In genomic region chr20:37291724-37292126, GRCh38 we compare ENCODE assay signal across 11 cellular contexts. TPM values are rescaled to one million over a fixed set of nuclear protein-coding genes. Genes with fewer than 3 reads are reported as not detected.
DNase-seq lines count a peak whose midpoint lies in the region; ATAC-seq, FAIRE-seq and TF ChIP-seq lines count a peak whose summit lies in the region.
"Had no signal": no experiment of that assay in that cellular context is flagged by ENCODE, and none has a peak within 500 bp of the region (broad histone marks: within the 10 kb centered on the region; RNA-seq: fewer than 3 reads in every experiment).

No MANE protein-coding gene starts in this region.

- H3K36me3 ChIP-seq in astrocyte (ENCODE audit: insufficient read depth, low read length), result peaks cover 7% of the 10 kb centered on the region

- H3K79me2 ChIP-seq in astrocyte (ENCODE audit: insufficient read depth, low read length), result peaks cover 65% of the 10 kb centered on the region

- peak; percentile 38 for ATAC-seq in GM21529 (IDR thresholded peaks at IDR 0.05; ENCODE audit: unreplicated experiment)
- ATAC-seq in stimulated activated effector memory CD8-positive, alpha-beta T cell treated with anti-CD3 and anti-CD28 coated beads, Interleukin-12 subunit alpha, Interleukin-12 subunit beta, amount 100 ng/mL, for 72 hours, result no peak

- DNase-seq in activated T-cell treated with anti-CD3 and anti-CD28 coated beads, Interleukin-2, amount 50 U/mL, for 24 hours, result no peak
- no peak for DNase-seq in activated T-cell treated with anti-CD3 and anti-CD28 coated beads for 4 hours
- DNase-seq in astrocyte (ENCODE audit: low read depth), result no peak
- no peak for DNase-seq in stimulated activated effector memory CD8-positive, alpha-beta T cell treated with anti-CD3 and anti-CD28 coated beads, Interleukin-12 subunit alpha, Interleukin-12 subunit beta, amount 100 ng/mL, for 72 hours (ENCODE audit: low spot score in 2 of 2)
- DNase-seq in midbrain (lab: John Stamatoyannopoulos, UW), result no peak
- no peak for DNase-seq in nucleus accumbens (lab: John Stamatoyannopoulos, UW)
- DNase-seq in NCI-H446 treated with DMSO at 0.1 percent for 48 hours (lab: John Stamatoyannopoulos, UW), result no peak
- DNase-seq: NCI-H1048, NCI-H510A, tibial artery had no signal

- H4K20me1 ChIP-seq in astrocyte (ENCODE audit: insufficient read depth, low read length), result no peaks in the 10 kb centered on the region

- H3K27ac ChIP-seq in astrocyte (ENCODE audit: low read depth, low read length), result no peak overlapping the region

- H2AFZ ChIP-seq in astrocyte (ENCODE audit: low read depth, low read length), result no peak overlapping the region

- H3K36me3 Mint-ChIP-seq in activated T-cell treated with anti-CD3 and anti-CD28 coated beads, Interleukin-2, amount 50 U/mL, for 24 hours (ENCODE audit: low read depth), result peaks cover 56% of the 10 kb centered on the region
- peaks cover 13% of the 10 kb centered on the region for H3K36me3 Mint-ChIP-seq in astrocyte (ENCODE audit: low read depth, unreplicated experiment)
- peaks cover 27% of the 10 kb centered on the region for H3K36me3 Mint-ChIP-seq in stimulated activated effector memory CD8-positive, alpha-beta T cell treated with anti-CD3 and anti-CD28 coated beads, Interleukin-12 subunit alpha, Interleukin-12 subunit beta, amount 100 ng/mL, for 72 hours

- H3K9me3 Mint-ChIP-seq in activated T-cell treated with anti-CD3 and anti-CD28 coated beads, Interleukin-2, amount 50 U/mL, for 24 hours, result no peaks in the 10 kb centered on the region
- H3K9me3 Mint-ChIP-seq in astrocyte (ENCODE audit: unreplicated experiment), result peaks cover 3% of the 10 kb centered on the region
- no peaks in the 10 kb centered on the region for H3K9me3 Mint-ChIP-seq in stimulated activated effector memory CD8-positive, alpha-beta T cell treated with anti-CD3 and anti-CD28 coated beads, Interleukin-12 subunit alpha, Interleukin-12 subunit beta, amount 100 ng/mL, for 72 hours

- H3K4me3 ChIP-seq in astrocyte (ENCODE audit: insufficient read depth, low read depth, low read length), result no peak overlapping the region
- H3K4me3 ChIP-seq: tibial artery had no signal

- H3K27ac Mint-ChIP-seq in activated T-cell treated with anti-CD3 and anti-CD28 coated beads, Interleukin-2, amount 50 U/mL, for 24 hours, result peak overlapping the region; percentile 1
- H3K27ac Mint-ChIP-seq in astrocyte (ENCODE audit: unreplicated experiment), result no peak overlapping the region
- peak overlapping the region; percentile 20 for H3K27ac Mint-ChIP-seq in stimulated activated effector memory CD8-positive, alpha-beta T cell treated with anti-CD3 and anti-CD28 coated beads, Interleukin-12 subunit alpha, Interleukin-12 subunit beta, amount 100 ng/mL, for 72 hours

- peak overlapping the region; percentile 89 for H3K4me3 Mint-ChIP-seq in activated T-cell treated with anti-CD3 and anti-CD28 coated beads, Interleukin-2, amount 50 U/mL, for 24 hours
- peak overlapping the region; percentile 72 for H3K4me3 Mint-ChIP-seq in astrocyte (ENCODE audit: unreplicated experiment)
- H3K4me3 Mint-ChIP-seq in stimulated activated effector memory CD8-positive, alpha-beta T cell treated with anti-CD3 and anti-CD28 coated beads, Interleukin-12 subunit alpha, Interleukin-12 subunit beta, amount 100 ng/mL, for 72 hours, result peak overlapping the region; percentile 80

- H3K9ac ChIP-seq in astrocyte (ENCODE audit: low read length), result no peak overlapping the region

- no peaks in the 10 kb centered on the region for H3K9me3 ChIP-seq in astrocyte (ENCODE audit: insufficient read depth, low read depth, low read length)
- H3K9me3 ChIP-seq: tibial artery had no signal

- H3K4me2 ChIP-seq in astrocyte (ENCODE audit: low read length), result no peak overlapping the region

- peaks cover 39% of the 10 kb centered on the region for H3K4me1 ChIP-seq in astrocyte (ENCODE audit: insufficient read depth, low read length)

- H3K4me1 Mint-ChIP-seq in activated T-cell treated with anti-CD3 and anti-CD28 coated beads, Interleukin-2, amount 50 U/mL, for 24 hours (ENCODE audit: low read depth), result peaks cover 61% of the 10 kb centered on the region
- H3K4me1 Mint-ChIP-seq in astrocyte (ENCODE audit: low read depth, unreplicated experiment), result peaks cover 26% of the 10 kb centered on the region
- H3K4me1 Mint-ChIP-seq in stimulated activated effector memory CD8-positive, alpha-beta T cell treated with anti-CD3 and anti-CD28 coated beads, Interleukin-12 subunit alpha, Interleukin-12 subunit beta, amount 100 ng/mL, for 72 hours, result peaks cover 48% of the 10 kb centered on the region

- no peaks in the 10 kb centered on the region for H3K27me3 ChIP-seq in astrocyte (ENCODE audit: insufficient read depth, low read length)
- H3K27me3 ChIP-seq: tibial artery had no signal

- no peak for TF ChIP-seq CTCF in astrocyte (IDR thresholded peaks at IDR 0.05; ENCODE audit: insufficient read depth, low read depth, low read length)

- no peak for FAIRE-seq in astrocyte (lab: Jason Lieb, UNC)

- no peaks in the 10 kb centered on the region for H3K27me3 Mint-ChIP-seq in activated T-cell treated with anti-CD3 and anti-CD28 coated beads, Interleukin-2, amount 50 U/mL, for 24 hours
- H3K27me3 Mint-ChIP-seq in astrocyte (ENCODE audit: low read depth, unreplicated experiment), result peaks cover 3% of the 10 kb centered on the region

RNA-seq across cellular contexts. Expression of gene MANBAL, which starts 2.3 kb away (rescaled TPM):
- total RNA-seq in astrocyte, result 39.4 and 41.2 TPM in 2 replicates

RNA-seq across cellular contexts. Expression of gene GHRH, which starts 30.1 kb away (rescaled TPM):
- total RNA-seq in astrocyte, result not detected in 2 replicates

RNA-seq across cellular contexts. Expression of gene SRC, which starts 54.2 kb away (rescaled TPM):
- total RNA-seq in astrocyte, result 33.4 and 33.7 TPM in 2 replicates
